Comparison of ENCODE assay signal across 1 cellular context in genomic region chr21:39349211-39350093, GRCh38.
TF ChIP-seq lines count a peak whose summit lies in the region.

No MANE protein-coding gene starts in this region.

TF ChIP-seq in WTC11, 78 proteins besides CTCF, POLR2A, EP300 and RAD21 (continued from another document):
- TF ChIP-seq PREB (CRISPR knock-in tag; IDR thresholded peaks at IDR 0.05; ENCODE audit: borderline replicate concordance) = no peak
